7 cellular contexts compared by ENCODE assay signal in genomic region chr17:40340880-40341807, GRCh38. TPM values are rescaled to one million over a fixed set of nuclear protein-coding genes. Genes with fewer than 3 reads are reported as not detected.
A peak's percentile ranks its signal among the peaks of the same experiment; 100 is the strongest.
DNase-seq lines count a peak whose midpoint lies in the region; ATAC-seq, FAIRE-seq and TF ChIP-seq lines count a peak whose summit lies in the region.

No MANE protein-coding gene starts in this region.

- TF ChIP-seq CTCF in endothelial cell of umbilical vein (IDR thresholded peaks at IDR 0.05; ENCODE audit: extremely low read depth in 1 of 2, insufficient read depth in 1 of 2, low read depth in 1 of 2, low read length in 2 of 2), result no peak
- TF ChIP-seq CTCF in mucosa of descending colon (IDR thresholded peaks at IDR 0.05), result peak; percentile 21

- H3K9me1 ChIP-seq in endothelial cell of umbilical vein (replicated peaks; ENCODE audit: control insufficient read depth, extremely low read depth, insufficient read depth, low read length), result no peaks in the 10 kb centered on the region

- H3K27ac ChIP-seq in endothelial cell of umbilical vein (ENCODE audit: insufficient read depth, low read depth, low read length), result peak overlapping the region; percentile 88

- dilution Hi-C loops in endothelial cell of umbilical vein (cut with MboI; ENCODE audit: extremely low pct_ligation_motif_present, low sequenced_read_pairs), result no loop called here

- peak overlapping the region; percentile 92 for H3K9ac ChIP-seq in endothelial cell of umbilical vein (replicated peaks; ENCODE audit: extremely low read depth, insufficient read depth, low read length)

- peak overlapping the region; percentile 65 to 76 (median 69) for H3K4me3 ChIP-seq in endothelial cell of umbilical vein (replicated peaks in 1 of 3; ENCODE audit: insufficient read depth in 1 of 3, low read depth in 1 of 3, low read length in 3 of 3)
- peak overlapping the region; percentile 69 for H3K4me3 ChIP-seq in mucosa of descending colon

- POLR2A ChIA-PET in endothelial cell of umbilical vein (lab: Charles Lee), result no interaction called here

- no peaks in the 10 kb centered on the region for H3K27me3 ChIP-seq in endothelial cell of umbilical vein (ENCODE audit: control insufficient read depth in 2 of 2, insufficient read depth in 2 of 2, low read length in 2 of 2)

- H3K4me2 ChIP-seq in endothelial cell of umbilical vein (ENCODE audit: insufficient read depth, low read length), result peak overlapping the region; percentile 63

- intact Hi-C loops in endothelial cell of umbilical vein (cut with micrococcal nuclease), result loop anchor here (1.0 kb wide), 2 partner anchors 9 to 18 kb away; no protein-coding TSS in a partner anchor
- intact Hi-C loops in mucosa of descending colon (cut with DNase I, micrococcal nuclease), result no loop called here

- peak; percentile 88 for FAIRE-seq in endothelial cell of umbilical vein (lab: Jason Lieb, UNC)

- peaks cover 36% of the 10 kb centered on the region for H3K4me1 ChIP-seq in endothelial cell of umbilical vein (ENCODE audit: control insufficient read depth, extremely low read depth, insufficient read depth, low read length)
- peaks cover 44% of the 10 kb centered on the region for H3K4me1 ChIP-seq in mucosa of descending colon (ENCODE audit: low read depth)

- CTCF ChIA-PET in endothelial cell of umbilical vein (lab: Charles Lee), result interaction anchor here (0.7 to 10.6 kb wide), 7 partner anchors 9 to 47 kb away, joined by 3 to 109 read pairs (median 4); no protein-coding TSS in a partner anchor

- TF ChIP-seq POLR2A in endothelial cell of umbilical vein (IDR thresholded peaks at IDR 0.05; ENCODE audit: low read depth, low read length), result peak; percentile 53

- H3K79me2 ChIP-seq in endothelial cell of umbilical vein (ENCODE audit: control insufficient read depth, insufficient read depth, low read length), result peaks cover 53% of the 10 kb centered on the region

- H4K20me1 ChIP-seq in endothelial cell of umbilical vein (replicated peaks; ENCODE audit: control insufficient read depth, extremely low read depth, insufficient read depth, low read length), result no peaks in the 10 kb centered on the region

- no peaks in the 10 kb centered on the region for H3K9me3 ChIP-seq in endothelial cell of umbilical vein (replicated peaks; ENCODE audit: control insufficient read depth, insufficient read depth, low read length)
- H3K9me3 ChIP-seq in mucosa of descending colon, result no peaks in the 10 kb centered on the region

- peak; percentile 75 for ATAC-seq in GM18511 (IDR thresholded peaks at IDR 0.05; ENCODE audit: unreplicated experiment)
- peak; percentile 64 for ATAC-seq in HG03025 (IDR thresholded peaks at IDR 0.05; ENCODE audit: low FRiP score, unreplicated experiment)
- ATAC-seq in mucosa of descending colon, result peak; percentile 63

- DNase-seq in NCI-H748 (lab: John Stamatoyannopoulos, UW; ENCODE audit: unreplicated experiment) (peak; percentile 87), endothelial cell of umbilical vein (ENCODE audit: low read depth, low spot score) (peak; percentile 73), mucosa of descending colon (peak; percentile 92 to 97 (median 94))
- DNase-seq in activated CD8-positive, alpha-beta memory T cell treated with anti-CD3 and anti-CD28 coated beads, Interleukin-2, amount 50 U/mL, for 48 hours, result peak; percentile 92
- DNase-seq in stimulated activated CD8-positive, alpha-beta memory T cell treated with anti-CD3 and anti-CD28 coated beads, Interleukin-4, amount 100 ng/mL, for 24 hours (ENCODE audit: low read depth), result peak; percentile 77

- H3K36me3 ChIP-seq in endothelial cell of umbilical vein (ENCODE audit: control insufficient read depth in 2 of 2, extremely low read depth in 1 of 2, insufficient read depth in 2 of 2, low read length in 2 of 2) (peaks cover 0 to 1% of the 10 kb centered on the region in 2 experiments), mucosa of descending colon (ENCODE audit: low read depth) (no peaks in the 10 kb centered on the region)

- BruUV-seq in endothelial cell of umbilical vein (replicated peaks; lab: Mats Ljungman, UMichigan), result no TSS peak

- no peak overlapping the region for H2AFZ ChIP-seq in endothelial cell of umbilical vein (ENCODE audit: low read depth, low read length)

TF ChIP-seq in endothelial cell of umbilical vein, 7 proteins besides CTCF, POLR2A, EP300 and RAD21:
- TF ChIP-seq EZH2 (IDR thresholded peaks at IDR 0.05; ENCODE audit: borderline replicate concordance, low read depth, low read length, severe bottlenecking) (no peak), FOS (IDR thresholded peaks at IDR 0.05; ENCODE audit: borderline replicate concordance, insufficient read depth, low read length) (peak; percentile 31), GATA2 (IDR thresholded peaks at IDR 0.05; ENCODE audit: insufficient read depth, insufficient read length, low read depth, low read length) (no peak), POLR2AphosphoS5 (IDR thresholded peaks at IDR 0.05; ENCODE audit: insufficient read depth, low read depth, low read length) (peak; percentile 30), MAX (IDR thresholded peaks at IDR 0.05; ENCODE audit: insufficient read depth, insufficient read length) (no peak), MYC (IDR thresholded peaks at IDR 0.05; ENCODE audit: low read depth, low read length) (no peak)

RNA-seq across cellular contexts. Expression of gene GJD3, which starts 23.4 kb away (rescaled TPM):
- total RNA-seq in endothelial cell of umbilical vein (0.39 and 0.40 TPM in 2 replicates), mucosa of descending colon (1 to 10 TPM in 2 of 3 donors, under 1 TPM in 1; 0.81 to 1.4 (median 1.2) TPM)
- 0.10 TPM in 1 of 2 replicates, not detected in the other for polyA plus RNA-seq in endothelial cell of umbilical vein
- not detected in 2 replicates for polyA plus RNA-seq in endothelial cell of umbilical vein (2011; cell fraction: cytosol; rRNA removed)
- not detected in 2 replicates for polyA plus RNA-seq in endothelial cell of umbilical vein (2011; cell fraction: nucleus; rRNA removed)
- polyA plus RNA-seq in endothelial cell of umbilical vein (2012), result not detected in 2 replicates
- polyA minus RNA-seq in endothelial cell of umbilical vein, result not detected in 2 replicates
- polyA minus RNA-seq in endothelial cell of umbilical vein (2011; cell fraction: cytosol; rRNA and poly(A)+ RNA removed), result not detected
- polyA minus RNA-seq in endothelial cell of umbilical vein (2011; cell fraction: nucleus; rRNA and poly(A)+ RNA removed), result not detected in 2 replicates

RNA-seq across cellular contexts. Expression of gene RARA, which starts 32.2 kb away (rescaled TPM):
- total RNA-seq in endothelial cell of umbilical vein, result 37.8 and 43.4 TPM in 2 replicates
- polyA plus RNA-seq in endothelial cell of umbilical vein, result 11.2 and 11.9 TPM in 2 replicates
- polyA plus RNA-seq in endothelial cell of umbilical vein (2011; cell fraction: cytosol; rRNA removed), result 11.3 and 13.6 TPM in 2 replicates
- polyA plus RNA-seq in endothelial cell of umbilical vein (2011; cell fraction: nucleus; rRNA removed), result 9.9 and 12.3 TPM in 2 replicates
- polyA plus RNA-seq in endothelial cell of umbilical vein (2012), result 27.6 and 34.9 TPM in 2 replicates
- 11.6 and 20.5 TPM in 2 replicates for polyA minus RNA-seq in endothelial cell of umbilical vein
- 6.7 TPM for polyA minus RNA-seq in endothelial cell of umbilical vein (2011; cell fraction: cytosol; rRNA and poly(A)+ RNA removed)
- polyA minus RNA-seq in endothelial cell of umbilical vein (2011; cell fraction: nucleus; rRNA and poly(A)+ RNA removed), result 8.0 and 10.0 TPM in 2 replicates
- 10 to 100 TPM; 42.2 to 51.2 (median 49.6) TPM for total RNA-seq in mucosa of descending colon

RNA-seq across cellular contexts. Expression of gene CDC6, which starts 53.5 kb away (rescaled TPM):
- total RNA-seq in endothelial cell of umbilical vein, result 49.9 and 55.2 TPM in 2 replicates
- polyA plus RNA-seq in endothelial cell of umbilical vein, result 13.4 and 15.5 TPM in 2 replicates
- 25.1 and 29.1 TPM in 2 replicates for polyA plus RNA-seq in endothelial cell of umbilical vein (2011; cell fraction: cytosol; rRNA removed)
- 31.9 and 52.5 TPM in 2 replicates for polyA plus RNA-seq in endothelial cell of umbilical vein (2011; cell fraction: nucleus; rRNA removed)
- 18.0 and 33.6 TPM in 2 replicates for polyA plus RNA-seq in endothelial cell of umbilical vein (2012)
- 17.1 and 22.1 TPM in 2 replicates for polyA minus RNA-seq in endothelial cell of umbilical vein
- polyA minus RNA-seq in endothelial cell of umbilical vein (2011; cell fraction: cytosol; rRNA and poly(A)+ RNA removed), result 40.0 TPM
- polyA minus RNA-seq in endothelial cell of umbilical vein (2011; cell fraction: nucleus; rRNA and poly(A)+ RNA removed), result 31.5 and 42.2 TPM in 2 replicates
- total RNA-seq in mucosa of descending colon, result 10 to 100 TPM in 1 of 3 donors, 1 to 10 TPM in 2; 4.0 to 14.9 (median 7.4) TPM

Comparison
In these comparisons a context has a peak if more than half of its experiments do, and no peak if none do; other contexts are left out.
1. Peak in every context shown above with its lines: DNase-seq, ATAC-seq, H3K4me3 ChIP-seq and H3K27ac ChIP-seq.